In genomic region chr2:120731175-120731574, GRCh38 we compare ENCODE assay signal across 21 cellular contexts. TPM values are rescaled to one million over a fixed set of nuclear protein-coding genes. Genes with fewer than 3 reads are reported as not detected.
DNase-seq lines count a peak whose midpoint lies in the region; ATAC-seq and TF ChIP-seq lines count a peak whose summit lies in the region.
"Had no signal": no experiment of that assay in that cellular context is flagged by ENCODE, and none has a peak within 500 bp of the region (broad histone marks: within the 10 kb centered on the region; RNA-seq: fewer than 3 reads in every experiment).

No MANE protein-coding gene starts in this region.

- H3K36me3 ChIP-seq in H7 (replicated peaks; ENCODE audit: control insufficient read depth, insufficient read depth, low read length): no peaks in the 10 kb centered on the region
- H3K36me3 ChIP-seq in testis (ENCODE audit: low read depth, missing control alignments): no peaks in the 10 kb centered on the region
- H3K36me3 ChIP-seq in MM.1S (replicated peaks; ENCODE audit: insufficient read depth, low read length): no peaks in the 10 kb centered on the region
- H3K36me3 ChIP-seq: BE2C had no signal

- H3K79me1 ChIP-seq in H9 (ENCODE audit: insufficient read depth, low read depth, low read length, poor library complexity, severe bottlenecking): no peaks in the 10 kb centered on the region

- H3K27me3 Mint-ChIP-seq in H9 (ENCODE audit: low read depth): peaks cover 44% of the 10 kb centered on the region
- peaks cover 20% of the 10 kb centered on the region for H3K27me3 Mint-ChIP-seq in activated CD4-positive, alpha-beta memory T cell treated with anti-CD3 and anti-CD28 coated beads for 36 hours

- CTCF ChIA-PET in activated CD4-positive, alpha-beta memory T cell treated with anti-CD3 and anti-CD28 coated beads for 36 hours (lab: Charles Lee): no interaction called here

- H3T11ph ChIP-seq in H9 (ENCODE audit: low read length): no peak overlapping the region

- no peak overlapping the region for H4K8ac ChIP-seq in H9 (replicated peaks; ENCODE audit: insufficient read length, low read depth, low read length)

- no peak overlapping the region; a peak in 1 of 7 replicates for H3K27ac Mint-ChIP-seq in H9
- no peak overlapping the region for H3K27ac Mint-ChIP-seq in activated CD4-positive, alpha-beta memory T cell treated with anti-CD3 and anti-CD28 coated beads for 36 hours
- H3K27ac Mint-ChIP-seq: CD4-positive, CD25-positive, alpha-beta regulatory T cell; CD8-positive, alpha-beta memory T cell had no signal

- no peak overlapping the region for H3K4ac ChIP-seq in H9 (ENCODE audit: low read depth, low read length)

- H4K5ac ChIP-seq in H9 (ENCODE audit: insufficient read length, low read depth, low read length): no peak overlapping the region

- H3K36me3 Mint-ChIP-seq in H9 (ENCODE audit: insufficient read depth in 1 of 3, low read depth in 3 of 3): peaks cover 2 to 19% (median 18%) of the 10 kb centered on the region in 3 experiments; a peak in 6 of 7 replicates
- no peaks in the 10 kb centered on the region for H3K36me3 Mint-ChIP-seq in activated CD4-positive, alpha-beta memory T cell treated with anti-CD3 and anti-CD28 coated beads for 36 hours
- H3K36me3 Mint-ChIP-seq: CD4-positive, CD25-positive, alpha-beta regulatory T cell; CD8-positive, alpha-beta memory T cell had no signal

- H3K9me3 Mint-ChIP-seq in H9: peaks cover 4 to 12% of the 10 kb centered on the region in 2 experiments
- H3K9me3 Mint-ChIP-seq in activated CD4-positive, alpha-beta memory T cell treated with anti-CD3 and anti-CD28 coated beads for 36 hours: peaks cover 1% of the 10 kb centered on the region

- H3K4me1 ChIP-seq in H9 (ENCODE audit: insufficient read depth, low read length) (peaks cover 2% of the 10 kb centered on the region; the same call in 1 of the 2 replicates), testis (peaks cover 17% of the 10 kb centered on the region), MM.1S (ENCODE audit: low read length) (no peaks in the 10 kb centered on the region)
- H3K4me1 ChIP-seq: BE2C had no signal

- no peak overlapping the region for H2BK5ac ChIP-seq in H9 (ENCODE audit: insufficient read length, low read length)

- H3K4me2 ChIP-seq in H9 (ENCODE audit: insufficient read depth, insufficient read length, low read length): no peak overlapping the region
- no peak overlapping the region for H3K4me2 ChIP-seq in MM.1S (ENCODE audit: low read depth, low read length)

- in situ Hi-C loops in G401 (cut with HindIII; ENCODE audit: low sequenced_read_pairs): no loop called here

- no peak overlapping the region for H3K56ac ChIP-seq in H9 (ENCODE audit: insufficient read length, low read depth, low read length)

- H4K20me1 ChIP-seq in H9 (ENCODE audit: control insufficient read depth, insufficient read depth, insufficient read length) (no peaks in the 10 kb centered on the region), MM.1S (ENCODE audit: insufficient read depth, low read length) (no peaks in the 10 kb centered on the region)

- TF ChIP-seq CTCF in H9 (conservative IDR thresholded peaks at IDR 0.05) (no peak), testis (IDR thresholded peaks at IDR 0.05) (no peak), MM.1S (IDR thresholded peaks at IDR 0.05; ENCODE audit: low read length) (no peak)

- no peak for ATAC-seq in left lobe of liver
- ATAC-seq: HCT116, HepG2 had no signal

- H3F3A ChIP-seq in MM.1S (ENCODE audit: insufficient read depth, low read length): no peaks in the 10 kb centered on the region

- TF ChIP-seq POLR2A in testis (IDR thresholded peaks at IDR 0.05): no peak

- H3K9me2 ChIP-seq in MM.1S (replicated peaks; ENCODE audit: insufficient read depth, low read length): no peaks in the 10 kb centered on the region

- no peak overlapping the region for H2AK5ac ChIP-seq in H9 (ENCODE audit: insufficient read length, low read length)

- no CpG with 5 or more reads among the region's 5 CpGs for WGBS in H9 (ENCODE audit: extremely low coverage, insufficient read length, low lambda C conversion rate)
- WGBS in testis, 2 donors: 95 to 99% methylated on average over 4 to 5 of the region's 5 CpGs

- DNase-seq in H7: peak; percentile 2
- DNase-seq in H9: peak; percentile 17
- peak; percentile 6 for DNase-seq in left lobe of liver (ENCODE audit: low spot score)
- DNase-seq in testis: peak; percentile 9
- DNase-seq in NCI-H2227 treated with DMSO at 0.1 percent for 48 hours (lab: John Stamatoyannopoulos, UW): no peak
- no peak for DNase-seq in MM.1S
- DNase-seq in G401 (ENCODE audit: low spot score): no peak
- no peak for DNase-seq in activated CD4-positive, alpha-beta memory T cell treated with anti-CD3 and anti-CD28 coated beads for 36 hours
- DNase-seq: ACHN; BE2C; C1 segment of cervical spinal cord; CD4-positive, CD25-positive, alpha-beta regulatory T cell; CD8-positive, alpha-beta memory T cell; COR-L47; DMS 273 treated with DMSO at 0.1 percent for 48 hours; DMS53; DND-41; EL; GM23248 had no signal

- H3K27ac ChIP-seq in H9 (ENCODE audit: insufficient read length, low read depth, low read length): no peak overlapping the region
- H3K27ac ChIP-seq in testis: no peak overlapping the region
- no peak overlapping the region for H3K27ac ChIP-seq in MM.1S (ENCODE audit: low read length)
- H3K27ac ChIP-seq: GM23248 had no signal

- no peak overlapping the region for H4K91ac ChIP-seq in H9 (ENCODE audit: insufficient read length, low read depth, low read length)

- H2BK15ac ChIP-seq in H9 (ENCODE audit: low read depth, low read length): no peak overlapping the region

- POLR2A ChIA-PET in activated CD4-positive, alpha-beta memory T cell treated with anti-CD3 and anti-CD28 coated beads for 36 hours (lab: Charles Lee): no interaction called here

- H2BK120ac ChIP-seq in H9 (ENCODE audit: low read depth, low read length, poor library complexity, severe bottlenecking): no peak overlapping the region

- no peak overlapping the region for H2AFZ ChIP-seq in H9 (ENCODE audit: low read length)
- H2AFZ ChIP-seq in MM.1S (ENCODE audit: low read length): no peak overlapping the region
- H2AFZ ChIP-seq: GM23248 had no signal

- H3K9me3 ChIP-seq in H9 (ENCODE audit: control insufficient read depth, low read depth, low read length) (no peaks in the 10 kb centered on the region), testis (no peaks in the 10 kb centered on the region), MM.1S (replicated peaks; ENCODE audit: insufficient read depth, low read length) (no peaks in the 10 kb centered on the region)
- H3K9me3 ChIP-seq: BE2C had no signal

- H3K9ac ChIP-seq in H9 (ENCODE audit: extremely low read depth, insufficient read length, low read length) (no peak overlapping the region), MM.1S (ENCODE audit: low read length) (no peak overlapping the region)
- H3K9ac ChIP-seq: GM23248 had no signal

- no peak overlapping the region for H2BK20ac ChIP-seq in H9 (ENCODE audit: low read depth, low read length, poor library complexity, severe bottlenecking)

- H3K23me2 ChIP-seq in H9 (ENCODE audit: insufficient read length, low read depth, low read length, poor library complexity, severe bottlenecking): peaks cover 8% of the 10 kb centered on the region

- no peak overlapping the region for H3K14ac ChIP-seq in H9 (ENCODE audit: insufficient read depth, low read length)

- H3K18ac ChIP-seq in H9 (ENCODE audit: insufficient read length, low read depth, low read length): no peak overlapping the region

- H3K23ac ChIP-seq in H9 (ENCODE audit: insufficient read length, low read depth, low read length): no peak overlapping the region

- no peak overlapping the region for H3K4me3 ChIP-seq in H7 (ENCODE audit: insufficient read depth, low read depth, low read length)
- no peak overlapping the region for H3K4me3 ChIP-seq in testis
- H3K4me3 ChIP-seq in MM.1S (ENCODE audit: low read length): no peak overlapping the region
- H3K4me3 ChIP-seq: GM23248 had no signal

- intact Hi-C loops in testis (cut with DNase I; ENCODE audit: low total_unique reads): no loop called here
- intact Hi-C loops in activated CD4-positive, alpha-beta memory T cell treated with anti-CD3 and anti-CD28 coated beads for 36 hours (cut with micrococcal nuclease): no loop called here

- no peak overlapping the region for H2BK12ac ChIP-seq in H9 (ENCODE audit: insufficient read length, low read depth, low read length)

- H3K4me1 Mint-ChIP-seq in H9: peaks cover 24 to 26% of the 10 kb centered on the region in 2 experiments
- no peaks in the 10 kb centered on the region for H3K4me1 Mint-ChIP-seq in activated CD4-positive, alpha-beta memory T cell treated with anti-CD3 and anti-CD28 coated beads for 36 hours (ENCODE audit: low read depth)
- H3K4me1 Mint-ChIP-seq: CD4-positive, CD25-positive, alpha-beta regulatory T cell; CD8-positive, alpha-beta memory T cell had no signal

- H3K27me3 ChIP-seq in H7 (ENCODE audit: control insufficient read depth, insufficient read depth, low read length) (no peaks in the 10 kb centered on the region), H9 (ENCODE audit: insufficient read depth, low read length) (no peaks in the 10 kb centered on the region), testis (no peaks in the 10 kb centered on the region), MM.1S (replicated peaks; ENCODE audit: insufficient read depth, low read length) (peaks cover 20% of the 10 kb centered on the region)
- H3K27me3 ChIP-seq: BE2C had no signal

- no peaks in the 10 kb centered on the region for H3K79me2 ChIP-seq in H9 (ENCODE audit: insufficient read depth, low read length)
- H3K79me2 ChIP-seq in MM.1S (ENCODE audit: low read length): no peaks in the 10 kb centered on the region

- no peak overlapping the region for H3K4me3 Mint-ChIP-seq in H9
- no peak overlapping the region for H3K4me3 Mint-ChIP-seq in activated CD4-positive, alpha-beta memory T cell treated with anti-CD3 and anti-CD28 coated beads for 36 hours
- H3K4me3 Mint-ChIP-seq: CD4-positive, CD25-positive, alpha-beta regulatory T cell; CD8-positive, alpha-beta memory T cell had no signal

RNA-seq across cellular contexts. Expression of gene GLI2, which starts 4.5 kb away (rescaled TPM):
- total RNA-seq in H7 (2014; rRNA removed; shearing (Covaris generic)): 37.3 and 41.4 TPM in 2 replicates
- total RNA-seq in H9 (2021): 56.7 and 59.3 TPM in 2 replicates
- total RNA-seq in left lobe of liver: 0.30 TPM
- 10 to 100 TPM; 16.5 to 21.4 TPM for total RNA-seq in testis
- polyA plus RNA-seq in testis (ENCODE audit: insufficient read depth, low read depth, low replicate concordance): 5.1 TPM
- total RNA-seq in G401 (2014; rRNA removed; shearing (Covaris generic)): not detected in 2 replicates
- total RNA-seq in activated CD4-positive, alpha-beta memory T cell treated with anti-CD3 and anti-CD28 coated beads for 36 hours: not detected
- total RNA-seq: CD4-positive, CD25-positive, alpha-beta regulatory T cell; CD8-positive, alpha-beta memory T cell; HepG2 had no signal
- polyA plus RNA-seq: CD4-positive, CD25-positive, alpha-beta regulatory T cell; CD8-positive, alpha-beta memory T cell; HepG2 had no signal

Comparison
In these comparisons a context has a peak if more than half of its experiments do, and no peak if none do; other contexts are left out.
1. DNase-seq: peak in H7 (single experiment), H9 (single experiment), left lobe of liver (single experiment) and testis (single experiment); none in NCI-H2227 treated with DMSO at 0.1 percent for 48 hours (single experiment), MM.1S (single experiment), G401 (single experiment) and activated CD4-positive, alpha-beta memory T cell treated with anti-CD3 and anti-CD28 coated beads for 36 hours (single experiment).
2. RNA of gene GLI2, which starts 4.5 kb away (total RNA-seq): 56.7 to 59.3 TPM in H9, 37.3 to 41.4 TPM in H7 and 16.5 to 21.4 TPM in testis; 0.30 TPM in left lobe of liver (single experiment), not detected in G401 and not detected in activated CD4-positive, alpha-beta memory T cell treated with anti-CD3 and anti-CD28 coated beads for 36 hours; every median in the first group is over 10 times any median in the second.